8 cellular contexts compared by ENCODE assay signal in the genomic region with DNA sequence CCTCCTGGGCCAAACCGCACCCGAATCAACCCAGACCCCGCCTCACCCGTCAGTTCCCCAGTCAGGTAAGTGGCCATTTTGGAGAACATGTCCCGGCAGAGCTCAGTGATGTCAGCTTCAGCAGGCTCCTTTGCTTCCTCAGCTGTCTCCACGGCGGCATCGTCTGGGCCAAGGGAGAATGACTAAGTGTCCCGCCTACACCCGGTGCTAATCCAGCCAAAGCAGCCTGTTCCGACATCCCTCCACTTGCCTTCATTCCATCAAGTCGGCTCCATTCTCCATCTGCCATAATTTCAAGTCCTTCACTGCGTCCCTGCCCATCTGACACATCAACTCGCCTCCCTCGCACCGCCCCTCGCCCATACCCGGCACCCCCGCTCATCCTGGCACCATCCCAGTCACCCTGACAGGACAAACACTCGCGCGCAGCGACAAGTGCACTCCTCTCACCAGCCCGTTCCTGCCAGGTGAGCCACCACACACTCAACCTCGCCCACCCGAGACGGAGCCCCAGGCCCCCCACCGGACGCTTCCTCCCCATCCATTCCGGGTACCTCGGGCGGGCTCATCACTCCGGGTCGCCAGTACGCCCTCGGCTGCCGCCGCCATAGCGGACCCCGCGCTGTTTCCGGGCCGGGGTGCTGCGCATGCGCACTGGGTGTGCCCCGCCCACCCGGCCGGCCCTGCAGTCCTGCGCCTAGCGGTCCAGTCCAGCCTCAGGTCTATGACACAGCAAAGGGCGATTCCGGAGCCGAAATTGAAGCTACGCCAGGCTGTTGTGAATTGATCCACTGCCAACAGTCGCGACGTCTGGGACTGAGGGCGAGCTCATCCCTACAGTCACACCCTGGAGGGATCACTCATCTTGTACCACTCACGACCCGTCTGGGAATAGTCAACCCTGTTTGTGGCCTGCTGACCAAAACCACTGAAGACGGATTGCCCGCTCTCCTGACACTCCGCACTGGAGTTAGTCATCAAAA. TPM values are rescaled to one million over a fixed set of nuclear protein-coding genes. Genes with fewer than 3 reads are reported as not detected.
A peak's percentile ranks its signal among the peaks of the same experiment; 100 is the strongest.
DNase-seq lines count a peak whose midpoint lies in the region; TF ChIP-seq lines count a peak whose summit lies in the region.

A gene (minus strand): TSS at position 630 of the 983 bp plus-strand sequence. CDS start 21 bp downstream, at position 609.

- H3K9me3 Mint-ChIP-seq in activated naive CD8-positive, alpha-beta T cell (ENCODE audit: low read depth): no peaks in the 10 kb centered on the region

- H3K36me3 ChIP-seq in GM06990 (ENCODE audit: control insufficient read depth, insufficient read depth, low read length): peaks cover 4% of the 10 kb centered on the region
- H3K36me3 ChIP-seq in osteoblast (ENCODE audit: insufficient read depth, low read length): peaks cover 23% of the 10 kb centered on the region
- H3K36me3 ChIP-seq in testis (ENCODE audit: low read depth, missing control alignments): no peaks in the 10 kb centered on the region

- CTCF ChIA-PET in HEK293T (lab: Yijun Ruan, JAX): no interaction called here

- no peaks in the 10 kb centered on the region for H3K9me3 ChIP-seq in osteoblast (ENCODE audit: low read depth, low read length)
- no peaks in the 10 kb centered on the region for H3K9me3 ChIP-seq in testis

- H3K4me3 ChIP-seq in GM06990 (replicated peaks; ENCODE audit: low read depth, low read length): peak within 1 kb of the TSS; percentile 93
- H3K4me3 ChIP-seq in osteoblast (ENCODE audit: insufficient read depth, low read length): peak within 1 kb of the TSS; percentile 99
- peak within 1 kb of the TSS; percentile 89 to 92 for H3K4me3 ChIP-seq in testis

- H3K4me1 Mint-ChIP-seq in activated naive CD8-positive, alpha-beta T cell (ENCODE audit: low read depth): peaks cover 28% of the 10 kb centered on the region

- H3K79me2 ChIP-seq in osteoblast (ENCODE audit: insufficient read depth, low read length): peaks cover 41% of the 10 kb centered on the region

- H3K36me3 Mint-ChIP-seq in activated naive CD8-positive, alpha-beta T cell: peaks cover 4% of the 10 kb centered on the region

- intact Hi-C loops in testis (cut with DNase I; ENCODE audit: low total_unique reads): no loop called here

- WGBS in testis, 2 donors: 1% methylated on average over 47 to 49 of the region's 63 CpGs

- peak within 1 kb of the TSS; percentile 100 for H3K4me3 Mint-ChIP-seq in activated naive CD8-positive, alpha-beta T cell

- H3K27ac ChIP-seq in osteoblast (ENCODE audit: low read depth, low read length) (peak within 1 kb of the TSS; percentile 81), testis (peak within 1 kb of the TSS; percentile 78 to 87)

- no peaks in the 10 kb centered on the region for H3K27me3 Mint-ChIP-seq in activated naive CD8-positive, alpha-beta T cell

- H3K27ac Mint-ChIP-seq in activated naive CD8-positive, alpha-beta T cell: peak within 1 kb of the TSS; percentile 100

- TF ChIP-seq CTCF in GM06990 (IDR thresholded peaks at IDR 0.05; ENCODE audit: insufficient read depth, low read length, poor library complexity, severe bottlenecking) (no peak), osteoblast (IDR thresholded peaks at IDR 0.05; ENCODE audit: extremely low read depth, low read depth, low read length) (no peak), testis (IDR thresholded peaks at IDR 0.05) (peak in 1 of 3 experiments; percentile 18)

- no peaks in the 10 kb centered on the region for H3K27me3 ChIP-seq in GM06990 (replicated peaks; ENCODE audit: control insufficient read depth, insufficient read depth, low read length)
- H3K27me3 ChIP-seq in osteoblast (ENCODE audit: insufficient read depth, low read length): peaks cover 9% of the 10 kb centered on the region
- no peaks in the 10 kb centered on the region for H3K27me3 ChIP-seq in testis

- peak; percentile 93 for DNase-seq in GM06990 (ENCODE audit: extremely low read depth, insufficient read length)
- peak; percentile 99 for DNase-seq in HEK293T (ENCODE audit: extremely low spot score)
- peak; percentile 87 for DNase-seq in NAMALWA (ENCODE audit: low spot score)
- DNase-seq in SKM-1 treated with dmso at 0.1 percent for 144 hours (lab: John Stamatoyannopoulos, UW; ENCODE audit: unreplicated experiment): peak; percentile 68
- peak; percentile 91 for DNase-seq in glomerular visceral epithelial cell (ENCODE audit: extremely low spot score)
- DNase-seq in osteoblast (ENCODE audit: insufficient read length, low spot score, missing footprints): peak; percentile 99
- DNase-seq in testis: peak; percentile 85

- peaks cover 18% of the 10 kb centered on the region for H3K4me1 ChIP-seq in osteoblast (ENCODE audit: insufficient read depth, low read length)
- H3K4me1 ChIP-seq in testis: peaks cover 12% of the 10 kb centered on the region

- no peak for TF ChIP-seq POLR2A in testis (IDR thresholded peaks at IDR 0.05)

- POLR2A ChIA-PET in HEK293T (lab: Yijun Ruan, JAX): interaction anchor here (0.6 to 2.4 kb wide), 13 partner anchors 11 to 440 kb away, joined by 3 to 25 read pairs (median 3); a partner anchor contains a TSS

- peak within 1 kb of the TSS; percentile 85 for H3K4me2 ChIP-seq in osteoblast (ENCODE audit: insufficient read depth, low read length)

- H2AFZ ChIP-seq in osteoblast (ENCODE audit: low read length): peak within 1 kb of the TSS; percentile 100

- H4K20me1 ChIP-seq in osteoblast (ENCODE audit: insufficient read depth, low read length): peaks cover 15% of the 10 kb centered on the region

TF ChIP-seq in HEK293T, 16 proteins besides CTCF, POLR2A, EP300 and RAD21:
- no peak for TF ChIP-seq CTBP1 (IDR thresholded peaks at IDR 0.05; ENCODE audit: borderline replicate concordance)
- TF ChIP-seq HDGF (IDR thresholded peaks at IDR 0.05; ENCODE audit: borderline replicate concordance): 0 out of 2 replicates have a peak, but pooled peaks have one; percentile 43
- peak; percentile 45; the same call in 1 of the 2 replicates for TF ChIP-seq ELF4 (IDR thresholded peaks at IDR 0.05)

RNA-seq across cellular contexts. Expression of the gene that starts here (rescaled TPM):
- 46.3 and 51.3 TPM in 2 replicates for total RNA-seq in osteoblast
- total RNA-seq in testis: 10 to 100 TPM; 23.3 to 35.5 TPM
- polyA plus RNA-seq in testis (ENCODE audit: insufficient read depth, low read depth, low replicate concordance): 49.2 TPM

Comparison
In these comparisons a context has a peak if more than half of its experiments do, and no peak if none do; other contexts are left out.
1. Peak in every context shown above with its lines: DNase-seq, H3K4me3 ChIP-seq and H3K27ac ChIP-seq.